In the genomic region with DNA sequence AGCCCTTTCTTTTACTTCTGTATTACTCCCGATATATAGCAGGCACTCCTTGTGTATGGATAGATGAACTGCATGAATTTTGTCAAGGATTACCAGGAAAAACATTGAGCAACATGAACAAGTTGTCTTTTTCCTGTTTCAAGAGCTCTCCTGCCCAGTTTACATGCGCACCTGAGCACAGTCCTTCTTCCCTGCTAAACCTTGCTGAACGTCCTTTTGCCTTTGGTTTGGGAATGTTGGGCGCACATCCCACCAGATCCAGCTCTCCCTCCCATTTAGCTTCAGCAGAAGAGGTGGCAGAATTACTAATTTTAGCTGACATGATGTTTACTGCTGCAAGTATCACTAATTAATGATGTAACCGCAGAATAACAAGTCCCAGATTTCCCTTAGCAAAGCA, we compare ENCODE assay signal across 23 cellular contexts.
"Had no signal": no experiment of that assay in that cellular context is flagged by ENCODE, and none has a peak within 500 bp of the region (broad histone marks: within the 10 kb centered on the region; RNA-seq: fewer than 3 reads in every experiment).

No MANE protein-coding gene starts in this region.

- H3K4me3 ChIP-seq: coronary artery, lung, smooth muscle cell, stomach, tibial artery had no signal

- H3K36me3 Mint-ChIP-seq: natural killer cell, type B pancreatic cell had no signal

- H3K9ac ChIP-seq: parathyroid adenoma had no signal

- H3K36me3 ChIP-seq: stomach, tibial artery had no signal

- H3K27ac ChIP-seq: coronary artery, parathyroid adenoma, stomach, tibial artery had no signal

- H3K4me3 Mint-ChIP-seq: effector memory CD8-positive, alpha-beta T cell; memory B cell; natural killer cell; neural crest cell; type B pancreatic cell had no signal

- H3K4me2 ChIP-seq: smooth muscle cell had no signal

- DNase-seq: effector memory CD8-positive, alpha-beta T cell; head of caudate nucleus; kidney; natural killer cell; stimulated activated CD4-positive, alpha-beta T cell treated with anti-CD3 and anti-CD28 coated beads, Interleukin-12 subunit alpha, Interleukin-12 subunit beta, amount 100 ng/mL, for 4 hours; stimulated activated CD4-positive, alpha-beta T cell treated with anti-CD3 and anti-CD28 coated beads, Interleukin-1b, Interleukin-23, amount 100 ng/mL, for 48 hours; stimulated activated CD4-positive, alpha-beta T cell treated with anti-CD3 and anti-CD28 coated beads, Interleukin-4, amount 100 ng/mL, for 1 hour; stimulated activated CD8-positive, alpha-beta memory T cell treated with anti-CD3 and anti-CD28 coated beads, Interleukin-4, amount 100 ng/mL, for 48 hours; stimulated activated naive CD4-positive, alpha-beta T cell treated with Interleukin-2 at 50 U/mL for 16 hours; stomach; tibial artery had no signal

- FAIRE-seq: endometrium, frontal cortex, kidney had no signal

- H2AFZ ChIP-seq: parathyroid adenoma had no signal

- H3K27me3 ChIP-seq: stomach, tibial artery had no signal

- H3K27ac Mint-ChIP-seq: effector memory CD8-positive, alpha-beta T cell; memory B cell; natural killer cell; progenitor cell of endocrine pancreas; type B pancreatic cell had no signal

- ATAC-seq: effector memory CD8-positive, alpha-beta T cell; left lobe of liver; natural killer cell; sciatic nerve had no signal

- H3K9me3 Mint-ChIP-seq: effector memory CD8-positive, alpha-beta T cell; memory B cell; natural killer cell; neural crest cell; type B pancreatic cell had no signal

- H3K27me3 Mint-ChIP-seq: memory B cell, progenitor cell of endocrine pancreas had no signal
